ENCODE assay signal across 9 cellular contexts in genomic region chr1:24526940-24527542, GRCh38. TPM values are rescaled to one million over a fixed set of nuclear protein-coding genes. Genes with fewer than 3 reads are reported as not detected.
DNase-seq lines count a peak whose midpoint lies in the region; TF ChIP-seq lines count a peak whose summit lies in the region.
"Had no signal": no experiment of that assay in that cellular context is flagged by ENCODE, and none has a peak within 500 bp of the region (broad histone marks: within the 10 kb centered on the region; RNA-seq: fewer than 3 reads in every experiment).

No MANE protein-coding gene starts in this region.

- 87 to 100% methylated on average over 2 to 8 of the region's 8 CpGs for WGBS in transverse colon (ENCODE audit: low coverage in 1 of 2), 2 donors

- intact Hi-C loops in transverse colon (cut with DNase I; ENCODE audit: low total_unique reads), result no loop called here

- H3K36me3 ChIP-seq in transverse colon, result no peaks in the 10 kb centered on the region
- H3K36me3 ChIP-seq: BLaER1 had no signal

- no peak overlapping the region for H3K4me3 Mint-ChIP-seq in activated T-cell treated with anti-CD3 and anti-CD28 coated beads, Interleukin-2, amount 50 U/mL, for 24 hours
- no peak overlapping the region for H3K4me3 Mint-ChIP-seq in glutamatergic neuron (ENCODE audit: unreplicated experiment)

- peaks cover 58% of the 10 kb centered on the region for H3K36me3 Mint-ChIP-seq in activated T-cell treated with anti-CD3 and anti-CD28 coated beads, Interleukin-2, amount 50 U/mL, for 24 hours (ENCODE audit: low read depth)
- H3K36me3 Mint-ChIP-seq in glutamatergic neuron (ENCODE audit: unreplicated experiment), result no peaks in the 10 kb centered on the region

- H3K27me3 Mint-ChIP-seq in activated T-cell treated with anti-CD3 and anti-CD28 coated beads, Interleukin-2, amount 50 U/mL, for 24 hours, result no peaks in the 10 kb centered on the region
- H3K27me3 Mint-ChIP-seq in glutamatergic neuron (ENCODE audit: unreplicated experiment), result no peaks in the 10 kb centered on the region

- DNase-seq in DMS53 (lab: John Stamatoyannopoulos, UW) (peak; percentile 59), DMS53 treated with DMSO at 0.1 percent for 48 hours (lab: John Stamatoyannopoulos, UW; ENCODE audit: unreplicated experiment) (no peak), glutamatergic neuron (peak; percentile 30), transverse colon (no peak), NCI-H187 treated with DMSO at 0.1 percent for 48 hours (lab: John Stamatoyannopoulos, UW) (no peak), T1000 (lab: John Stamatoyannopoulos, UW) (no peak)
- peak; percentile 54 for DNase-seq in activated T-cell treated with anti-CD3 and anti-CD28 coated beads, Interleukin-2, amount 50 U/mL, for 24 hours

- H3K27me3 ChIP-seq in transverse colon, result no peaks in the 10 kb centered on the region
- H3K27me3 ChIP-seq: BLaER1 had no signal

- peak; percentile 29; the same call in 1 of the 2 replicates for TF ChIP-seq CTCF in LNCAP (IDR thresholded peaks at IDR 0.05)
- peak; percentile 75 for TF ChIP-seq CTCF in glutamatergic neuron (IDR thresholded peaks at IDR 0.05; ENCODE audit: partially characterized antibody, unreplicated experiment)
- peak; percentile 41 to 54 (median 52) for TF ChIP-seq CTCF in transverse colon (IDR thresholded peaks at IDR 0.05)

- peak overlapping the region; percentile 22 for H3K27ac Mint-ChIP-seq in activated T-cell treated with anti-CD3 and anti-CD28 coated beads, Interleukin-2, amount 50 U/mL, for 24 hours
- H3K27ac Mint-ChIP-seq in glutamatergic neuron (ENCODE audit: unreplicated experiment), result no peak overlapping the region

- in situ Hi-C loops in transverse colon (cut with MboI; ENCODE audit: low pct_ligation_motif_present in 1 of 4, low pct_unique_long_range_greater_than_20kb in 1 of 4, low sequenced_read_pairs in 3 of 4), result no loop called here

- no peak overlapping the region for H3K4me3 ChIP-seq in transverse colon
- H3K4me3 ChIP-seq: BLaER1 had no signal

- H3K4me1 Mint-ChIP-seq in activated T-cell treated with anti-CD3 and anti-CD28 coated beads, Interleukin-2, amount 50 U/mL, for 24 hours (ENCODE audit: low read depth), result peaks cover 68% of the 10 kb centered on the region
- peaks cover 10% of the 10 kb centered on the region for H3K4me1 Mint-ChIP-seq in glutamatergic neuron (ENCODE audit: low read depth, unreplicated experiment)

- no peaks in the 10 kb centered on the region for H3K9me3 ChIP-seq in transverse colon
- H3K9me3 ChIP-seq: BLaER1 had no signal

- no peak for TF ChIP-seq EP300 in transverse colon (IDR thresholded peaks at IDR 0.05; ENCODE audit: low read depth)

- H3K27ac ChIP-seq in transverse colon, result no peak overlapping the region
- H3K27ac ChIP-seq: BLaER1 had no signal

- no peaks in the 10 kb centered on the region for H3K4me1 ChIP-seq in transverse colon
- H3K4me1 ChIP-seq: BLaER1 had no signal

- H3K9me3 Mint-ChIP-seq in activated T-cell treated with anti-CD3 and anti-CD28 coated beads, Interleukin-2, amount 50 U/mL, for 24 hours, result no peaks in the 10 kb centered on the region
- no peaks in the 10 kb centered on the region for H3K9me3 Mint-ChIP-seq in glutamatergic neuron (ENCODE audit: unreplicated experiment)

- no peak for TF ChIP-seq POLR2A in transverse colon (IDR thresholded peaks at IDR 0.05)

RNA-seq across cellular contexts. Expression of gene RCAN3, which starts 24.4 kb away (rescaled TPM):
- 21.8 TPM for total RNA-seq in glutamatergic neuron (ENCODE audit: unreplicated experiment)
- total RNA-seq in transverse colon, result 10 to 100 TPM in 2 of 4 donors, 1 to 10 TPM in 2; 6.4 to 17.5 (median 11.3) TPM

RNA-seq across cellular contexts. Expression of gene NCMAP, which starts 28.8 kb away (rescaled TPM):
- not detected for total RNA-seq in glutamatergic neuron (ENCODE audit: unreplicated experiment)
- total RNA-seq in transverse colon, result 1 to 10 TPM in 2 of 4 donors, under 1 TPM in 1, not detected in 1; 0.37 to 2.2 (median 1.4) TPM

Comparison
In these comparisons a context has a peak if more than half of its experiments do, and no peak if none do; other contexts are left out.
1. DNase-seq: peak in DMS53 (single experiment), activated T-cell treated with anti-CD3 and anti-CD28 coated beads, Interleukin-2, amount 50 U/mL, for 24 hours (single experiment) and glutamatergic neuron (single experiment); none in DMS53 treated with DMSO at 0.1 percent for 48 hours (single experiment), transverse colon (single experiment), NCI-H187 treated with DMSO at 0.1 percent for 48 hours (single experiment) and T1000 (single experiment).
2. Peak in every context shown above with its lines, with median percentiles within 50 percentile points of each other: CTCF ChIP-seq.